Comparison of ENCODE assay signal across 1 cellular context in genomic region chr6:39273394-39273793, GRCh38.
TF ChIP-seq lines count a peak whose summit lies in the region.

No MANE protein-coding gene starts in this region.

TF ChIP-seq in HEK293, 187 proteins besides CTCF, POLR2A, EP300 and RAD21 (continued from another document):
- TF ChIP-seq, protein P1, sequence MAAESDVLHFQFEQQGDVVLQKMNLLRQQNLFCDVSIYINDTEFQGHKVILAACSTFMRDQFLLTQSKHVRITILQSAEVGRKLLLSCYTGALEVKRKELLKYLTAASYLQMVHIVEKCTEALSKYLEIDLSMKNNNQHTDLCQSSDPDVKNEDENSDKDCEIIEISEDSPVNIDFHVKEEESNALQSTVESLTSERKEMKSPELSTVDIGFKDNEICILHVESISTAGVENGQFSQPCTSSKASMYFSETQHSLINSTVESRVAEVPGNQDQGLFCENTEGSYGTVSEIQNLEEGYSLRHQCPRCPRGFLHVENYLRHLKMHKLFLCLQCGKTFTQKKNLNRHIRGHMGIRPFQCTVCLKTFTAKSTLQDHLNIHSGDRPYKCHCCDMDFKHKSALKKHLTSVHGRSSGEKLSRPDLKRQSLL (tag by site-specific recombination; IDR thresholded peaks at IDR 0.05) = no peak
- no peak for TF ChIP-seq ZNF654 (tag by site-specific recombination; IDR thresholded peaks at IDR 0.05; ENCODE audit: low read depth)
